In genomic region chr19:48501446-48501960, GRCh38 we compare ENCODE assay signal across 1 cellular context.
TF ChIP-seq lines count a peak whose summit lies in the region.

No MANE protein-coding gene starts in this region.

TF ChIP-seq in HepG2, 621 proteins besides CTCF, POLR2A, EP300 and RAD21 (continued from another document and continues in another):
- 0 out of 2 replicates have a peak, but pooled peaks have one; percentile 64 for TF ChIP-seq FUBP1 (CRISPR knock-in tag; IDR thresholded peaks at IDR 0.05; ENCODE audit: borderline replicate concordance)
- no peak for TF ChIP-seq ZNF552 (CRISPR knock-in tag; IDR thresholded peaks at IDR 0.05; ENCODE audit: borderline replicate concordance)
- TF ChIP-seq ZNF530 (CRISPR knock-in tag; IDR thresholded peaks at IDR 0.05; ENCODE audit: low read depth), result no peak
- peak; percentile 98 for TF ChIP-seq RAD51 (IDR thresholded peaks at IDR 0.05; ENCODE audit: borderline replicate concordance)
- TF ChIP-seq HNRNPLL (IDR thresholded peaks at IDR 0.05; ENCODE audit: low read depth, low read length, poor library complexity, severe bottlenecking), result peak; percentile 84
- 0 out of 2 replicates have a peak, but pooled peaks have one; percentile 28 for TF ChIP-seq IKZF5 (CRISPR knock-in tag; IDR thresholded peaks at IDR 0.05)
- no peak; the same call in 1 of the 2 replicates for TF ChIP-seq ZNF83 (CRISPR knock-in tag; IDR thresholded peaks at IDR 0.05; ENCODE audit: borderline replicate concordance)
- no peak for TF ChIP-seq SAFB2 (CRISPR knock-in tag; IDR thresholded peaks at IDR 0.05; ENCODE audit: borderline replicate concordance, low read depth)
- no peak for TF ChIP-seq ZNF678 (CRISPR knock-in tag; IDR thresholded peaks at IDR 0.05)
- TF ChIP-seq ZBTB26 (CRISPR knock-in tag; IDR thresholded peaks at IDR 0.05; ENCODE audit: borderline replicate concordance), result peak; percentile 45; the same call in 1 of the 2 replicates
- TF ChIP-seq MYPOP (CRISPR knock-in tag; IDR thresholded peaks at IDR 0.05), result peak; percentile 50; the same call in 1 of the 2 replicates
- no peak for TF ChIP-seq ZNF569 (CRISPR knock-in tag; IDR thresholded peaks at IDR 0.05; ENCODE audit: borderline replicate concordance)
- no peak for TF ChIP-seq SRSF4 (IDR thresholded peaks at IDR 0.05; ENCODE audit: low read depth, low read length, poor library complexity, severe bottlenecking)
- no peak for TF ChIP-seq ZNF20 (CRISPR knock-in tag; IDR thresholded peaks at IDR 0.05)
- TF ChIP-seq ZNF598 (CRISPR knock-in tag; IDR thresholded peaks at IDR 0.05; ENCODE audit: borderline replicate concordance), result no peak
- no peak for TF ChIP-seq IKZF1 (IDR thresholded peaks at IDR 0.05)
- TF ChIP-seq JUN (CRISPR knock-in tag; IDR thresholded peaks at IDR 0.05), result no peak
- TF ChIP-seq GZF1 (CRISPR knock-in tag; IDR thresholded peaks at IDR 0.05), result no peak
- TF ChIP-seq ZBTB8A (CRISPR knock-in tag; IDR thresholded peaks at IDR 0.05; ENCODE audit: borderline replicate concordance, low read depth), result no peak
- TF ChIP-seq SP4 (CRISPR knock-in tag; IDR thresholded peaks at IDR 0.05), result peak; percentile 71; the same call in 1 of the 2 replicates
- TF ChIP-seq ZNF841 (CRISPR knock-in tag; IDR thresholded peaks at IDR 0.05; ENCODE audit: borderline replicate concordance), result no peak
- 0 out of 2 replicates have a peak, but pooled peaks have one; percentile 47 for TF ChIP-seq ZNF230 (CRISPR knock-in tag; IDR thresholded peaks at IDR 0.05)
- no peak for TF ChIP-seq GATAD1 (CRISPR knock-in tag; IDR thresholded peaks at IDR 0.05)
- no peak for TF ChIP-seq PCBP1 (IDR thresholded peaks at IDR 0.05; ENCODE audit: borderline replicate concordance, low read depth, low read length)
- no peak for TF ChIP-seq ETV5 (CRISPR knock-in tag; IDR thresholded peaks at IDR 0.05; ENCODE audit: borderline replicate concordance)
- no peak for TF ChIP-seq ZNF333 (CRISPR knock-in tag; IDR thresholded peaks at IDR 0.05; ENCODE audit: borderline replicate concordance)
- no peak for TF ChIP-seq HMG20A (CRISPR knock-in tag; IDR thresholded peaks at IDR 0.05; ENCODE audit: borderline replicate concordance)
- TF ChIP-seq ZBTB42 (CRISPR knock-in tag; IDR thresholded peaks at IDR 0.05), result no peak
- TF ChIP-seq KDM6A (CRISPR knock-in tag; IDR thresholded peaks at IDR 0.05; ENCODE audit: low read depth), result no peak
- TF ChIP-seq ZNF414 (CRISPR knock-in tag; IDR thresholded peaks at IDR 0.05), result no peak
- TF ChIP-seq ZNF350 (CRISPR knock-in tag; IDR thresholded peaks at IDR 0.05; ENCODE audit: borderline replicate concordance, low read depth), result no peak
- no peak for TF ChIP-seq FOSL1 (CRISPR knock-in tag; IDR thresholded peaks at IDR 0.05; ENCODE audit: borderline replicate concordance)
- TF ChIP-seq ZNF770 (CRISPR knock-in tag; IDR thresholded peaks at IDR 0.05), result no peak
- no peak for TF ChIP-seq TARDBP (CRISPR knock-in tag; IDR thresholded peaks at IDR 0.05)
- no peak for TF ChIP-seq ZNF143 (CRISPR knock-in tag; IDR thresholded peaks at IDR 0.05)
- no peak for TF ChIP-seq SIX1 (CRISPR knock-in tag; IDR thresholded peaks at IDR 0.05; ENCODE audit: borderline replicate concordance)
- no peak for TF ChIP-seq MAFF (IDR thresholded peaks at IDR 0.05; ENCODE audit: low read depth, low read length)
- TF ChIP-seq SMARCE1 (IDR thresholded peaks at IDR 0.05; ENCODE audit: borderline replicate concordance), result no peak
- no peak for TF ChIP-seq RBAK (CRISPR knock-in tag; IDR thresholded peaks at IDR 0.05)
- no peak for TF ChIP-seq ZBTB2 (CRISPR knock-in tag; IDR thresholded peaks at IDR 0.05; ENCODE audit: low read depth)
- TF ChIP-seq LCORL (IDR thresholded peaks at IDR 0.05), result peak; percentile 56; the same call in 1 of the 2 replicates
- no peak; the same call in 1 of the 2 replicates for TF ChIP-seq LCORL (CRISPR knock-in tag; IDR thresholded peaks at IDR 0.05)
- TF ChIP-seq ARHGAP35 (CRISPR knock-in tag; IDR thresholded peaks at IDR 0.05; ENCODE audit: borderline replicate concordance), result no peak
- no peak for TF ChIP-seq KDM5A (IDR thresholded peaks at IDR 0.05; ENCODE audit: borderline replicate concordance, low read length)
- TF ChIP-seq RBM22 (optimal IDR thresholded peaks at IDR 0.05; ENCODE audit: low read length), result no peak
- no peak for TF ChIP-seq ZNF775 (CRISPR knock-in tag; IDR thresholded peaks at IDR 0.05; ENCODE audit: borderline replicate concordance)
- TF ChIP-seq NR2F2 (IDR thresholded peaks at IDR 0.05; ENCODE audit: borderline replicate concordance, low read depth), result no peak
- no peak for TF ChIP-seq HES4 (CRISPR knock-in tag; IDR thresholded peaks at IDR 0.05; ENCODE audit: borderline replicate concordance)
- TF ChIP-seq ZSCAN12 (CRISPR knock-in tag; IDR thresholded peaks at IDR 0.05), result no peak
- no peak for TF ChIP-seq ZNF597 (CRISPR knock-in tag; IDR thresholded peaks at IDR 0.05)
- TF ChIP-seq ELF1 (CRISPR knock-in tag; IDR thresholded peaks at IDR 0.05), result no peak
- TF ChIP-seq ZUFSP (CRISPR knock-in tag; IDR thresholded peaks at IDR 0.05; ENCODE audit: borderline replicate concordance), result no peak
- TF ChIP-seq ZNF724P (CRISPR knock-in tag; IDR thresholded peaks at IDR 0.05; ENCODE audit: borderline replicate concordance), result no peak
- no peak for TF ChIP-seq ATF5 (CRISPR knock-in tag; IDR thresholded peaks at IDR 0.05; ENCODE audit: low read depth)
- TF ChIP-seq PITX1 (CRISPR knock-in tag; IDR thresholded peaks at IDR 0.05), result 0 out of 2 replicates have a peak, but pooled peaks have one; percentile 28
